In the genomic region with DNA sequence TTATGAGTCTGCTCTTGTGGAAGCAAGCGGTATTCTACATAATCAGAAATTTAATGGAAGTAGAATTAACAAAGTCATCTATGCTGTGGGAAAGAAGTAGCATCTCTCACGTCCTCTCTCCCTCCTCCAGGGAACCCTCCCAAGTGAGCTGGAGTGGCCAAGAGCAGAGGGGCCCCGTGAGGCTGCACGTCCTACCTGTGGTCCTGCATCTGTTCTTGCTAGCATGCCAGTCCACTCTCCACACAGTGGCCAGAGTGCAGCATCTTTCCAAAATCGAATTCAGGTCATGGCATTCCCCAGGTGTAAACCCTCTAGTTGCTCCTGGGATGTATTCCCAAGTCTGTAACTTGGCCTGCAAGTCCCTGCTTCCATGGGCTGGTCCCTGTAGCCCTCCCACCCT, we compare ENCODE assay signal across 20 cellular contexts. TPM values are rescaled to one million over a fixed set of nuclear protein-coding genes. Genes with fewer than 3 reads are reported as not detected.
DNase-seq lines count a peak whose midpoint lies in the region; FAIRE-seq and TF ChIP-seq lines count a peak whose summit lies in the region.
"Had no signal": no experiment of that assay in that cellular context is flagged by ENCODE, and none has a peak within 500 bp of the region (broad histone marks: within the 10 kb centered on the region; RNA-seq: fewer than 3 reads in every experiment).

No MANE protein-coding gene starts in this region.

- dilution Hi-C loops in mammary epithelial cell (cut with HindIII; ENCODE audit: low sequenced_read_pairs): no loop called here

- intact Hi-C loops in MCF 10A (cut with micrococcal nuclease) (loop anchor here (2.0 kb wide), 1 partner anchor 43 kb away; no protein-coding TSS in a partner anchor), mammary epithelial cell (cut with micrococcal nuclease) (no loop called here), prostate gland (cut with DNase I) (no loop called here), vagina (cut with DNase I) (no loop called here)

- peaks cover 16% of the 10 kb centered on the region for H3K4me1 ChIP-seq in mammary epithelial cell (ENCODE audit: insufficient read depth, low read length)
- H3K4me1 ChIP-seq in astrocyte (ENCODE audit: insufficient read depth, low read length): peaks cover 10% of the 10 kb centered on the region
- H3K4me1 ChIP-seq in prostate gland (replicated peaks): no peaks in the 10 kb centered on the region
- peaks cover 17% of the 10 kb centered on the region for H3K4me1 ChIP-seq in vagina

- H3K36me3 ChIP-seq in mammary epithelial cell (ENCODE audit: insufficient read depth, low read length) (no peaks in the 10 kb centered on the region), astrocyte (ENCODE audit: insufficient read depth, low read length) (no peaks in the 10 kb centered on the region), prostate gland (no peaks in the 10 kb centered on the region), vagina (no peaks in the 10 kb centered on the region)
- H3K36me3 ChIP-seq: BLaER1 had no signal

- peak overlapping the region; percentile 72 for H3K27ac Mint-ChIP-seq in MCF 10A (ENCODE audit: low read depth, unreplicated experiment)
- no peak overlapping the region for H3K27ac Mint-ChIP-seq in astrocyte (ENCODE audit: unreplicated experiment)
- H3K27ac Mint-ChIP-seq: CD4-positive, alpha-beta T cell had no signal

- H3K79me2 ChIP-seq in mammary epithelial cell (ENCODE audit: insufficient read depth, low read length) (no peaks in the 10 kb centered on the region), astrocyte (ENCODE audit: insufficient read depth, low read length) (no peaks in the 10 kb centered on the region)

- H3K27me3 ChIP-seq in mammary epithelial cell (ENCODE audit: insufficient read depth, low read length): no peaks in the 10 kb centered on the region
- H3K27me3 ChIP-seq in astrocyte (ENCODE audit: insufficient read depth, low read length): peaks cover 20% of the 10 kb centered on the region
- H3K27me3 ChIP-seq in prostate gland (replicated peaks; ENCODE audit: insufficient read depth): no peaks in the 10 kb centered on the region
- H3K27me3 ChIP-seq in vagina: no peaks in the 10 kb centered on the region

- no TSS peak for BruUV-seq in MCF 10A (replicated peaks; lab: Mats Ljungman, UMichigan)
- no TSS peak for BruUV-seq in mammary epithelial cell (replicated peaks; lab: Mats Ljungman, UMichigan)

- no peak overlapping the region for H3K4me2 ChIP-seq in mammary epithelial cell (ENCODE audit: insufficient read depth, low read depth, low read length)
- H3K4me2 ChIP-seq in astrocyte (ENCODE audit: low read length): peak overlapping the region; percentile 52
- H3K4me2 ChIP-seq: BLaER1 had no signal

- H3K27ac ChIP-seq in mammary epithelial cell (ENCODE audit: insufficient read depth, low read depth, low read length) (no peak overlapping the region), astrocyte (ENCODE audit: low read depth, low read length) (peak overlapping the region; percentile 63), prostate gland (peak overlapping the region; percentile 1 to 8), vagina (peak overlapping the region; percentile 61)
- H3K27ac ChIP-seq: BLaER1 had no signal

- FAIRE-seq in astrocyte (lab: Jason Lieb, UNC): no peak
- FAIRE-seq: D721Med, GM18507 had no signal

- no peak for TF ChIP-seq POLR2A in prostate gland (IDR thresholded peaks at IDR 0.05)
- TF ChIP-seq POLR2A in vagina (IDR thresholded peaks at IDR 0.05): no peak

- H4K20me1 ChIP-seq in mammary epithelial cell (ENCODE audit: insufficient read depth, low read length) (no peaks in the 10 kb centered on the region), astrocyte (ENCODE audit: insufficient read depth, low read length) (peaks cover 24% of the 10 kb centered on the region)
- H4K20me1 ChIP-seq: BLaER1 had no signal

- 91% methylated on average over 5 of the region's 5 CpGs for WGBS in mammary epithelial cell (ENCODE audit: low coverage, missing lambda C conversion rate)
- 92% methylated on average over 5 of the region's 5 CpGs for WGBS in prostate gland

- TF ChIP-seq CTCF in MCF 10A (IDR thresholded peaks at IDR 0.05; ENCODE audit: unreplicated experiment): no peak
- no peak for TF ChIP-seq CTCF in mammary epithelial cell (conservative IDR thresholded peaks at IDR 0.05 in 1 of 2, IDR thresholded peaks at IDR 0.05 in 1 of 2; ENCODE audit: extremely low read depth in 1 of 2, insufficient read depth in 1 of 2, low read depth in 1 of 2, low read length in 2 of 2)
- no peak for TF ChIP-seq CTCF in astrocyte (IDR thresholded peaks at IDR 0.05; ENCODE audit: insufficient read depth, low read depth, low read length)
- no peak for TF ChIP-seq CTCF in prostate gland (IDR thresholded peaks at IDR 0.05)
- TF ChIP-seq CTCF in vagina (IDR thresholded peaks at IDR 0.05): no peak

- CTCF ChIA-PET in MCF 10A (lab: Yijun Ruan, JAX): interaction anchor here (2.2 kb wide), 1 partner anchor 49 kb away, joined by 6 read pairs; no protein-coding TSS in a partner anchor
- CTCF ChIA-PET in mammary epithelial cell (lab: Charles Lee; ENCODE audit: low non-redundant PET): no interaction called here

- H3K9me3 Mint-ChIP-seq in MCF 10A (ENCODE audit: unreplicated experiment): no peaks in the 10 kb centered on the region
- no peaks in the 10 kb centered on the region for H3K9me3 Mint-ChIP-seq in astrocyte (ENCODE audit: unreplicated experiment)
- H3K9me3 Mint-ChIP-seq: CD4-positive, alpha-beta T cell had no signal

- H2AFZ ChIP-seq in mammary epithelial cell (ENCODE audit: low read depth, low read length) (no peak overlapping the region), astrocyte (ENCODE audit: low read depth, low read length) (no peak overlapping the region)

- POLR2A ChIA-PET in MCF 10A (lab: Yijun Ruan, JAX): interaction anchor here (1.0 to 2.3 kb wide), 5 partner anchors 10 to 43 kb away, joined by 4 to 20 read pairs (median 11); partner anchors contain the start of genes KIAA0513 and ZDHHC7

- DNase-seq in MCF 10A (ENCODE audit: unreplicated experiment) (no peak), mammary epithelial cell (no peak), astrocyte (ENCODE audit: low read depth) (no peak), prostate gland (ENCODE audit: low spot score) (no peak), vagina (ENCODE audit: extremely low spot score in 2 of 2) (no peak), AG20443 (ENCODE audit: low spot score) (no peak), HCEC 1CT (no peak), Kasumi-1 (lab: John Stamatoyannopoulos, UW) (no peak)
- DNase-seq: CD4-positive, alpha-beta T cell; Karpas-422; MV-4-11; NCI-H1105; NCI-H1436 treated with DMSO at 0.1 percent for 48 hours; NCI-H187 treated with DMSO at 0.1 percent for 48 hours; NCI-H2107; NCI-H524 treated with DMSO at 0.1 percent for 48 hours; NCI-H774 had no signal

- H3K9me3 ChIP-seq in mammary epithelial cell (replicated peaks; ENCODE audit: insufficient read depth, low read length) (no peaks in the 10 kb centered on the region), astrocyte (ENCODE audit: insufficient read depth, low read depth, low read length) (no peaks in the 10 kb centered on the region), prostate gland (no peaks in the 10 kb centered on the region), vagina (no peaks in the 10 kb centered on the region)
- H3K9me3 ChIP-seq: BLaER1 had no signal

- no peak overlapping the region for H3K4me3 Mint-ChIP-seq in MCF 10A (ENCODE audit: unreplicated experiment)
- no peak overlapping the region for H3K4me3 Mint-ChIP-seq in astrocyte (ENCODE audit: unreplicated experiment)
- H3K4me3 Mint-ChIP-seq: CD4-positive, alpha-beta T cell had no signal

- H3K36me3 Mint-ChIP-seq in MCF 10A (ENCODE audit: insufficient read depth, unreplicated experiment) (peaks cover 14% of the 10 kb centered on the region), astrocyte (ENCODE audit: low read depth, unreplicated experiment) (peaks cover 1% of the 10 kb centered on the region)

- in situ Hi-C loops in mammary epithelial cell (cut with MboI; ENCODE audit: low sequenced_read_pairs in 2 of 2): no loop called here

- H3K4me1 Mint-ChIP-seq in MCF 10A (ENCODE audit: insufficient read depth, unreplicated experiment): peaks cover 16% of the 10 kb centered on the region
- H3K4me1 Mint-ChIP-seq in astrocyte (ENCODE audit: low read depth, unreplicated experiment): peaks cover 4% of the 10 kb centered on the region

- H3K27me3 Mint-ChIP-seq in MCF 10A (ENCODE audit: insufficient read depth, unreplicated experiment) (no peaks in the 10 kb centered on the region), astrocyte (ENCODE audit: low read depth, unreplicated experiment) (peaks cover 7% of the 10 kb centered on the region)
- H3K27me3 Mint-ChIP-seq: CD4-positive, alpha-beta T cell had no signal

- no peak overlapping the region for H3K9ac ChIP-seq in mammary epithelial cell (ENCODE audit: insufficient read depth, low read length)
- no peak overlapping the region for H3K9ac ChIP-seq in astrocyte (ENCODE audit: low read length)
- H3K9ac ChIP-seq: BLaER1 had no signal

- H3K4me3 ChIP-seq in mammary epithelial cell (replicated peaks in 1 of 3; ENCODE audit: insufficient read depth in 1 of 3, low read depth in 2 of 3, low read length in 3 of 3): no peak overlapping the region
- H3K4me3 ChIP-seq in astrocyte (ENCODE audit: insufficient read depth, low read depth, low read length): no peak overlapping the region
- no peak overlapping the region for H3K4me3 ChIP-seq in prostate gland
- H3K4me3 ChIP-seq in vagina: no peak overlapping the region
- H3K4me3 ChIP-seq: BLaER1 had no signal

RNA-seq across cellular contexts. Expression of gene KIAA0513, which starts 10.1 kb away (rescaled TPM):
- total RNA-seq in MCF 10A (2022): 4.2 and 4.9 TPM in 2 replicates
- total RNA-seq in mammary epithelial cell: 10 to 100 TPM in 1 of 2 donors, 1 to 10 TPM in 1; 5.0 to 10.0 TPM
- 3.4 TPM for polyA plus RNA-seq in mammary epithelial cell
- polyA minus RNA-seq in mammary epithelial cell: 8.7 TPM
- total RNA-seq in astrocyte: 6.2 and 7.5 TPM in 2 replicates
- total RNA-seq in prostate gland: 10 to 100 TPM; 14.4 to 29.4 TPM
- 26.8 TPM for total RNA-seq in vagina

RNA-seq across cellular contexts. Expression of gene ZDHHC7, which starts 26.4 kb away (rescaled TPM):
- total RNA-seq in MCF 10A (2022) (46.3 and 54.5 TPM in 2 replicates), mammary epithelial cell (10 to 100 TPM; 46.9 to 83.4 TPM), astrocyte (56.2 and 59.2 TPM in 2 replicates), prostate gland (10 to 100 TPM; 64.6 TPM), vagina (37.3 TPM)
- 54.7 TPM for polyA plus RNA-seq in mammary epithelial cell
- polyA minus RNA-seq in mammary epithelial cell: 173 TPM
